In the genomic region with DNA sequence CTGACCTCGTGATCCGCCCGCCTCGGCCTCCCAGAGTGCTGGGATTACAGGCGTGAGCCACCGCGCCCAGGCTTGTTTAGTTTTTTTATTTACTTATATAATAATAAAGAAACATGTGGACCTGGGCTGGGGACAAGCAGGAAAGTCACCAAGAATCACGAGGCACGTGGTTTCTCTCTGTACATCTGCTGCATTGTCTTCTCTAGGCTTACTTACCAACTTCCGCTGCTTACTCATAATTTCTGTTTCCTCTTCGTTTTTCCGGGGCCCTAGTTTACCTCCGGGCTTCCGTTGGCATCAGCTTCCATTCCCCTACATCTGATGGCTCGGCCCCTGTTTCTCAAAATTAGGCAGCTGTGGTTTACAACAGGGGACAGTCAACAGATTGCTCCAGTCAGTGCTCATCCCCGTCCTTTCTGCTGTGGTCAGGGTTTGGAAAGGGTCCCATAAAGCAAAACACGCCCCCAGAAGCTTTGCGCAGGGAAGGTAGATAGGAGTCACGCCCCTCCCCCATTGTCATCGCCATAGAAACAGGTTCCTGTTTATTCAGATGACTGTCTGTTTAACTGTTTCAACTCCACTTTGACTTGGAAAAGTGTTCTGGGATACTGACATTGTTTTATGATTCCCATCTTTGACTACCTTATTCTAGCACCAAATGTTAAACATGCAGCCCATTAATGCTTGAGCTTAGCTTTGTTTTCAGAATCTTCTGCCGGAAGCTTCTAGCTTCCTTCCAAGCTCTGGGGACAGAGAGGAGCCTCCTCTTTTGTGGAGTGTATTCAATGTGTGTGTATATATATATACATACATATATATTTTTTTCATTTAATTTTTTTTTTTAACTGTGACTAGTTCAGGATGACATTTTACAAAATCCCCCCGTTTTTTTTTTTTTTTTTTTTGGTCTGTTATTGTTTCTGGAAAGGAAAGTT, we compare ENCODE assay signal across 8 cellular contexts. TPM values are rescaled to one million over a fixed set of nuclear protein-coding genes. Genes with fewer than 3 reads are reported as not detected.
DNase-seq lines count a peak whose midpoint lies in the region; ATAC-seq, FAIRE-seq and TF ChIP-seq lines count a peak whose summit lies in the region.

No MANE protein-coding gene starts in this region.

- intact Hi-C loops in kidney (cut with DNase I), result no loop called here

- H3K4me3 ChIP-seq in astrocyte (ENCODE audit: insufficient read depth, low read depth, low read length) (peak overlapping the region; percentile 33), kidney (ENCODE audit: low read length in 2 of 2) (no peak overlapping the region)

- H3K27ac ChIP-seq in astrocyte (ENCODE audit: low read depth, low read length) (no peak overlapping the region), kidney (ENCODE audit: low read depth in 2 of 2, low read length in 2 of 2) (no peak overlapping the region)

- H3K4me1 Mint-ChIP-seq in astrocyte (ENCODE audit: low read depth, unreplicated experiment), result peaks cover 3% of the 10 kb centered on the region

- H3K27me3 ChIP-seq in astrocyte (ENCODE audit: insufficient read depth, low read length), result no peaks in the 10 kb centered on the region

- H3K36me3 ChIP-seq in astrocyte (ENCODE audit: insufficient read depth, low read length), result no peaks in the 10 kb centered on the region
- no peaks in the 10 kb centered on the region for H3K36me3 ChIP-seq in kidney (ENCODE audit: control insufficient read depth in 1 of 2, insufficient read depth in 2 of 2, low read length in 2 of 2)

- H2AFZ ChIP-seq in astrocyte (ENCODE audit: low read depth, low read length), result peak overlapping the region; percentile 89

- H3K27ac Mint-ChIP-seq in astrocyte (ENCODE audit: unreplicated experiment), result peak overlapping the region; percentile 31

- H3K9me3 Mint-ChIP-seq in astrocyte (ENCODE audit: unreplicated experiment), result peaks cover 3% of the 10 kb centered on the region

- no peaks in the 10 kb centered on the region for H3K36me3 Mint-ChIP-seq in astrocyte (ENCODE audit: low read depth, unreplicated experiment)

- no peak overlapping the region for H3K4me3 Mint-ChIP-seq in astrocyte (ENCODE audit: unreplicated experiment)

- DNase-seq in T-helper 22 cell (ENCODE audit: low read depth) (peak; percentile 74), astrocyte (ENCODE audit: low read depth) (peak; percentile 73), kidney (peak; percentile 73), DMS79 (lab: John Stamatoyannopoulos, UW) (no peak), NCI-H1048 (lab: John Stamatoyannopoulos, UW) (no peak)
- peak; percentile 76 for DNase-seq in stimulated activated CD4-positive, alpha-beta T cell treated with anti-CD3 and anti-CD28 coated beads, Interleukin-1b, Interleukin-23, amount 100 ng/mL, for 48 hours

- no peaks in the 10 kb centered on the region for H3K79me2 ChIP-seq in astrocyte (ENCODE audit: insufficient read depth, low read length)

- H3K4me2 ChIP-seq in astrocyte (ENCODE audit: low read length), result peak overlapping the region; percentile 79

- ATAC-seq in GM19025 (IDR thresholded peaks at IDR 0.05; ENCODE audit: low read depth, unreplicated experiment), result peak; percentile 43
- peak; percentile 40 for ATAC-seq in HG03378 (IDR thresholded peaks at IDR 0.05; ENCODE audit: unreplicated experiment)

- no peaks in the 10 kb centered on the region for H3K27me3 Mint-ChIP-seq in astrocyte (ENCODE audit: low read depth, unreplicated experiment)

- FAIRE-seq in astrocyte (lab: Jason Lieb, UNC), result no peak
- no peak for FAIRE-seq in kidney (lab: Jason Lieb, UNC)

- no peak for TF ChIP-seq CTCF in astrocyte (IDR thresholded peaks at IDR 0.05; ENCODE audit: insufficient read depth, low read depth, low read length)
- no peak for TF ChIP-seq CTCF in kidney (IDR thresholded peaks at IDR 0.05; ENCODE audit: borderline replicate concordance, extremely low read depth, insufficient read depth)

- no peaks in the 10 kb centered on the region for H4K20me1 ChIP-seq in astrocyte (ENCODE audit: insufficient read depth, low read length)

- H3K9ac ChIP-seq in astrocyte (ENCODE audit: low read length) (peak overlapping the region; percentile 45), kidney (ENCODE audit: low read length in 2 of 2) (no peak overlapping the region)

- no peaks in the 10 kb centered on the region for H3K9me3 ChIP-seq in astrocyte (ENCODE audit: insufficient read depth, low read depth, low read length)
- no peaks in the 10 kb centered on the region for H3K9me3 ChIP-seq in kidney (ENCODE audit: control insufficient read depth in 1 of 2, low read length in 2 of 2)

- H3K4me1 ChIP-seq in astrocyte (ENCODE audit: insufficient read depth, low read length) (no peaks in the 10 kb centered on the region), kidney (ENCODE audit: control insufficient read depth in 1 of 2, insufficient read depth in 1 of 2, low read depth in 1 of 2, low read length in 2 of 2) (no peaks in the 10 kb centered on the region)

RNA-seq across cellular contexts. Expression of gene TXLNB, which starts 32.0 kb away (rescaled TPM):
- total RNA-seq in astrocyte (0.57 and 0.58 TPM in 2 replicates), kidney (0.66 TPM)
- 0.13 TPM for polyA plus RNA-seq in kidney (ENCODE audit: insufficient read depth, low read depth, low replicate concordance)

RNA-seq across cellular contexts. Expression of gene CITED2, which starts 50.7 kb away (rescaled TPM):
- total RNA-seq in astrocyte (348 and 449 TPM in 2 replicates), kidney (215 TPM)
- polyA plus RNA-seq in kidney (ENCODE audit: insufficient read depth, low read depth, low replicate concordance), result 72.1 TPM

Comparison
In these comparisons a context has a peak if more than half of its experiments do, and no peak if none do; other contexts are left out.
1. DNase-seq: peak in T-helper 22 cell (single experiment), astrocyte (single experiment), kidney (single experiment) and stimulated activated CD4-positive, alpha-beta T cell treated with anti-CD3 and anti-CD28 coated beads, Interleukin-1b, Interleukin-23, amount 100 ng/mL, for 48 hours (single experiment); none in DMS79 (single experiment) and NCI-H1048 (single experiment).